ENCODE assay signal across 8 cellular contexts in genomic region chr4:77819409-77819835, GRCh38. TPM values are rescaled to one million over a fixed set of nuclear protein-coding genes. Genes with fewer than 3 reads are reported as not detected.
DNase-seq lines count a peak whose midpoint lies in the region; ATAC-seq and TF ChIP-seq lines count a peak whose summit lies in the region.

No MANE protein-coding gene starts in this region.

- peaks cover 11% of the 10 kb centered on the region for H3F3A ChIP-seq in DOHH2 (ENCODE audit: control insufficient read depth, insufficient read depth)

- intact Hi-C loops in left lung (cut with DNase I): no loop called here

- TF ChIP-seq CTCF in DOHH2 (IDR thresholded peaks at IDR 0.05; ENCODE audit: low read depth, low read length, poor library complexity, severe bottlenecking) (no peak), NB4 (IDR thresholded peaks at IDR 0.05; ENCODE audit: low read depth, low read length) (no peak), cardiac fibroblast (IDR thresholded peaks at IDR 0.05; ENCODE audit: low read depth, low read length) (no peak), left lung (IDR thresholded peaks at IDR 0.05) (no peak)

- H3K4me3 ChIP-seq in DOHH2 (ENCODE audit: low read length) (peak overlapping the region; percentile 97), NB4 (ENCODE audit: low read depth, low read length) (peak overlapping the region; percentile 86), cardiac fibroblast (replicated peaks in 1 of 2; ENCODE audit: low read depth in 2 of 2, low read length in 2 of 2) (peak overlapping the region; percentile 84 to 98), left lung (peak overlapping the region; percentile 67 to 88)

- H3K4me1 ChIP-seq in DOHH2 (ENCODE audit: control insufficient read depth, low read length): peaks cover 49% of the 10 kb centered on the region
- H3K4me1 ChIP-seq in left lung: peaks cover 12 to 49% of the 10 kb centered on the region in 2 donors

- TF ChIP-seq POLR2A in NB4 (IDR thresholded peaks at IDR 0.05; ENCODE audit: extremely low read depth, insufficient read length): no peak

- H3K27me3 ChIP-seq in DOHH2 (ENCODE audit: control insufficient read depth, low read length) (no peaks in the 10 kb centered on the region), left lung (no peaks in the 10 kb centered on the region)

- peaks cover 24% of the 10 kb centered on the region for H4K20me1 ChIP-seq in DOHH2 (ENCODE audit: control insufficient read depth, insufficient read depth, low read depth, low read length)

- peaks cover 63% of the 10 kb centered on the region for H3K79me2 ChIP-seq in DOHH2 (ENCODE audit: control insufficient read depth, low read length)

- H3K27ac ChIP-seq in DOHH2 (ENCODE audit: low read depth, low read length) (peak overlapping the region; percentile 84), left lung (peak overlapping the region; percentile 98 to 99)

- peak overlapping the region; percentile 92 for H3K4me2 ChIP-seq in DOHH2 (ENCODE audit: low read length)

- H3K9me3 ChIP-seq in DOHH2 (ENCODE audit: control insufficient read depth, insufficient read depth, low read length): no peaks in the 10 kb centered on the region
- H3K9me3 ChIP-seq in left lung: no peaks in the 10 kb centered on the region

- no peaks in the 10 kb centered on the region for H3K9me2 ChIP-seq in DOHH2 (replicated peaks; ENCODE audit: control insufficient read depth, low read length)

- DNase-seq in NB4 (ENCODE audit: low read depth) (no peak), cardiac fibroblast (ENCODE audit: low read depth in 2 of 2) (no peak), left lung (peak in 1 of 2 donors; percentile 97), NCI-H2227 treated with DMSO at 0.1 percent for 48 hours (lab: John Stamatoyannopoulos, UW) (no peak), NCI-H187 treated with DMSO at 0.1 percent for 48 hours (lab: John Stamatoyannopoulos, UW) (no peak)
- DNase-seq in stimulated activated naive CD4-positive, alpha-beta T cell treated with Interleukin-2 at 50 U/mL for 16 hours (lab: John Stamatoyannopoulos, UW): peak; percentile 76

- ATAC-seq in GM21619 (IDR thresholded peaks at IDR 0.05; ENCODE audit: unreplicated experiment): peak; percentile 13
- ATAC-seq in left lung: peak; percentile 10

- H3K36me3 ChIP-seq in DOHH2 (ENCODE audit: control insufficient read depth, low read length): peaks cover 26% of the 10 kb centered on the region
- H3K36me3 ChIP-seq in left lung: no peaks in the 10 kb centered on the region

RNA-seq across cellular contexts. Expression of gene CNOT6L, which starts 0.3 kb away (rescaled TPM):
- 10 to 100 TPM; 35.9 to 43.5 TPM for total RNA-seq in left lung

RNA-seq across cellular contexts. Expression of gene MRPL1, which starts 43.2 kb away (rescaled TPM):
- total RNA-seq in left lung: 10 to 100 TPM; 19.2 to 30.5 TPM
